8 cellular contexts compared by ENCODE assay signal in the genomic region with DNA sequence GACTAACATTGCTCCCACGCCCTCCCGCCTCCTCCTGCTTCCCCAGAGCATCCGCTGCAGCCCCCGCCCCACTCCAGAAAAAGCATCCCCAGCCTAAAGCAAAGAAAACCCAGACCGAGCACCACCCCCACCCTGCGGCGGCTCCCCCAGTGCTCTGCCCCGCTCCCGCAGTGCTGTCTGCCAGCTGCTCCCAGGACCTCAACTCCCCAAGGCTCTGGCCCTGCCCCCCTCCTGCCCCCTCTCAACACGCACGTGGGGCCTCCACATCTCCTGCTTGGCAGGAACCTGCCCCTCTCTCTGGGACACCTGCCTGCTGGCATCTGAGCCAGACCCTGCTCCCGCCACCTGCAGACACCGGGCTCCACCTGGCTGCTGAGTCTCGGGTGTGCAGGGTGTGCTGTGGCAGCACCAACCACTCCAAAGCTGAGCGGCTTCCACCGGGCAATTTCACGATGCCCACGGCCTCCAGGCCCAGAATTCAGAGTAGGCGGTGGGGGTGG.
DNase-seq lines count a peak whose midpoint lies in the region; ATAC-seq and TF ChIP-seq lines count a peak whose summit lies in the region.

No MANE protein-coding gene starts in this region.

- no peaks in the 10 kb centered on the region for H3K4me1 ChIP-seq in foreskin keratinocyte
- no peaks in the 10 kb centered on the region for H3K4me1 ChIP-seq in transverse colon
- H3K4me1 ChIP-seq in mesenchymal stem cell (ENCODE audit: control insufficient read depth, insufficient read depth, low read depth, low read length) = peaks cover 5% of the 10 kb centered on the region

- H2BK15ac ChIP-seq in mesenchymal stem cell (ENCODE audit: low read depth, poor library complexity, severe bottlenecking) = no peak overlapping the region

- intact Hi-C loops in cardiac septum (cut with DNase I) (no loop called here), Right ventricle myocardium superior (cut with DNase I) (no loop called here), transverse colon (cut with DNase I; ENCODE audit: low total_unique reads) (no loop called here)

- no peak overlapping the region for H2BK12ac ChIP-seq in mesenchymal stem cell (ENCODE audit: low read length in 2 of 2)

- no peak overlapping the region for H3K9ac ChIP-seq in mesenchymal stem cell (ENCODE audit: low read length)

- H3K4me3 ChIP-seq in transverse colon = no peak overlapping the region
- H3K4me3 ChIP-seq in MG63 = no peak overlapping the region
- no peak overlapping the region for H3K4me3 ChIP-seq in mesenchymal stem cell (ENCODE audit: insufficient read depth in 1 of 2, low read depth in 1 of 2, low read length in 2 of 2)

- TF ChIP-seq POLR2A in transverse colon (IDR thresholded peaks at IDR 0.05) = no peak

- H3K79me1 ChIP-seq in mesenchymal stem cell (replicated peaks; ENCODE audit: low read length, poor library complexity, severe bottlenecking) = no peaks in the 10 kb centered on the region

- no peak overlapping the region for H4K91ac ChIP-seq in mesenchymal stem cell (ENCODE audit: low read length)

- H2AFZ ChIP-seq in mesenchymal stem cell (ENCODE audit: low read depth, low read length) = no peak overlapping the region

- DNase-seq in cardiac septum (ENCODE audit: low spot score) = peak; percentile 70
- DNase-seq in Right ventricle myocardium superior = no peak
- no peak for DNase-seq in foreskin keratinocyte
- peak; percentile 22 for DNase-seq in transverse colon
- no peak for DNase-seq in MG63
- DNase-seq in mesenchymal stem cell = no peak
- DNase-seq in NCI-H2227 treated with DMSO at 0.1 percent for 48 hours (lab: John Stamatoyannopoulos, UW) = no peak

- no peaks in the 10 kb centered on the region for H3K36me3 ChIP-seq in transverse colon
- H3K36me3 ChIP-seq in MG63 = no peaks in the 10 kb centered on the region
- no peaks in the 10 kb centered on the region for H3K36me3 ChIP-seq in mesenchymal stem cell (ENCODE audit: control insufficient read depth in 1 of 2, insufficient read depth in 2 of 2, low read depth in 1 of 2, low read length in 2 of 2)

- H3K27ac ChIP-seq in foreskin keratinocyte (no peak overlapping the region), transverse colon (no peak overlapping the region), mesenchymal stem cell (ENCODE audit: low read length, poor library complexity, severe bottlenecking) (no peak overlapping the region)

- 26% methylated on average over 15 of the region's 19 CpGs; no CpG with 5 or more reads in 1 of the 2 donors for WGBS in transverse colon (ENCODE audit: low coverage in 1 of 2), 2 donors
- WGBS in mesenchymal stem cell = 65% methylated on average over 19 of the region's 19 CpGs

- H3K18ac ChIP-seq in mesenchymal stem cell (ENCODE audit: low read depth in 1 of 2, low read length in 2 of 2) = no peak overlapping the region

- ATAC-seq in Right ventricle myocardium superior (ENCODE audit: poor library complexity) (no peak), SK-N-SH treated with all-trans-retinoic acid at 6 μM for 48 hours (peak; percentile 42), foreskin keratinocyte (peak; percentile 25)

- no peak overlapping the region for H3K4me2 ChIP-seq in mesenchymal stem cell (ENCODE audit: low read length, poor library complexity, severe bottlenecking)

- H3K23ac ChIP-seq in mesenchymal stem cell (ENCODE audit: low read length in 2 of 2) = no peak overlapping the region

- in situ Hi-C loops in transverse colon (cut with MboI; ENCODE audit: low pct_ligation_motif_present in 1 of 4, low pct_unique_long_range_greater_than_20kb in 1 of 4, low sequenced_read_pairs in 3 of 4) = loop anchor here in 2 of 4 donors (25.0 kb wide), 1 partner anchor 242 kb away; no protein-coding TSS in a partner anchor

- no peak overlapping the region for H2BK120ac ChIP-seq in mesenchymal stem cell (ENCODE audit: low read depth, low read length)

- TF ChIP-seq CTCF in foreskin keratinocyte (conservative IDR thresholded peaks at IDR 0.05) (peak; percentile 50), transverse colon (IDR thresholded peaks at IDR 0.05) (peak in 1 of 5 experiments; percentile 20)

- no peak overlapping the region for H3K4ac ChIP-seq in mesenchymal stem cell (ENCODE audit: low read depth in 1 of 2, low read length in 2 of 2)

- no peak overlapping the region for H3K14ac ChIP-seq in mesenchymal stem cell (ENCODE audit: low read length in 2 of 2)

- no peak overlapping the region for H2BK5ac ChIP-seq in mesenchymal stem cell (ENCODE audit: low read depth, low read length, poor library complexity, severe bottlenecking)

- no peaks in the 10 kb centered on the region for H3K9me3 ChIP-seq in transverse colon
- no peaks in the 10 kb centered on the region for H3K9me3 ChIP-seq in MG63
- no peaks in the 10 kb centered on the region for H3K9me3 ChIP-seq in mesenchymal stem cell (ENCODE audit: control insufficient read depth, low read length)

- no peak for TF ChIP-seq EP300 in transverse colon (IDR thresholded peaks at IDR 0.05; ENCODE audit: low read depth)

- H2AK5ac ChIP-seq in mesenchymal stem cell (ENCODE audit: low read length, severe bottlenecking) = no peak overlapping the region

- H4K8ac ChIP-seq in mesenchymal stem cell (ENCODE audit: low read length) = no peak overlapping the region

- peaks cover 26% of the 10 kb centered on the region for H3K27me3 ChIP-seq in foreskin keratinocyte
- peaks cover 32% of the 10 kb centered on the region for H3K27me3 ChIP-seq in transverse colon
- no peaks in the 10 kb centered on the region for H3K27me3 ChIP-seq in MG63
- peaks cover 0 to 37% of the 10 kb centered on the region in 2 experiments for H3K27me3 ChIP-seq in mesenchymal stem cell (ENCODE audit: control insufficient read depth in 1 of 2, insufficient read depth in 1 of 2, low read length in 2 of 2)

TF ChIP-seq in SK-N-SH treated with all-trans-retinoic acid at 6 μM for 48 hours, 23 proteins besides CTCF, POLR2A, EP300 and RAD21:
- TF ChIP-seq ISL1 (CRISPR knock-in tag; IDR thresholded peaks at IDR 0.05) (no peak), ZFP30 (CRISPR knock-in tag; IDR thresholded peaks at IDR 0.05) (no peak)

Comparison
In these comparisons a context has a peak if more than half of its experiments do, and no peak if none do; other contexts are left out.
1. DNase-seq: peak in cardiac septum (single experiment) and transverse colon (single experiment); none in Right ventricle myocardium superior (single experiment), foreskin keratinocyte (0 of 2), MG63 (single experiment), mesenchymal stem cell (single experiment) and NCI-H2227 treated with DMSO at 0.1 percent for 48 hours (single experiment).